In genomic region chr5:173395257-173395932, GRCh38 we compare ENCODE assay signal across 10 cellular contexts.
DNase-seq lines count a peak whose midpoint lies in the region; ATAC-seq and TF ChIP-seq lines count a peak whose summit lies in the region.
"Had no signal": no experiment of that assay in that cellular context is flagged by ENCODE, and none has a peak within 500 bp of the region (broad histone marks: within the 10 kb centered on the region; RNA-seq: fewer than 3 reads in every experiment).

No MANE protein-coding gene starts in this region.

- no peak overlapping the region for H3K9ac ChIP-seq in endodermal cell (ENCODE audit: extremely low read depth, low read length, poor library complexity, severe bottlenecking)

- H3K36me3 Mint-ChIP-seq in Calu3 (ENCODE audit: insufficient read depth, unreplicated experiment): no peaks in the 10 kb centered on the region
- no peaks in the 10 kb centered on the region for H3K36me3 Mint-ChIP-seq in endodermal cell (ENCODE audit: low read depth)
- H3K36me3 Mint-ChIP-seq in activated CD8-positive, alpha-beta memory T cell treated with anti-CD3 and anti-CD28 coated beads, Interleukin-2, amount 10 ng/mL, durations not matched to agents 7 days and 5 days: no peaks in the 10 kb centered on the region
- H3K36me3 Mint-ChIP-seq: brain had no signal

- intact Hi-C loops in Calu3 (cut with micrococcal nuclease; ENCODE audit: unreplicated experiment): no loop called here

- CTCF ChIA-PET in Calu3 (lab: Charles Lee): interaction anchor here (0.6 kb wide), 1 partner anchor 464 kb away, joined by 3 read pairs; no protein-coding TSS in a partner anchor
- CTCF ChIA-PET in activated CD8-positive, alpha-beta memory T cell treated with anti-CD3 and anti-CD28 coated beads, Interleukin-2, amount 10 ng/mL, durations not matched to agents 7 days and 5 days (lab: Charles Lee): interaction anchor here (1.0 kb wide), 1 partner anchor 178 kb away, joined by 3 read pairs; no protein-coding TSS in a partner anchor

- DNase-seq in Calu3: peak; percentile 15
- peak; percentile 78 for DNase-seq in MG63
- peak; percentile 53 for DNase-seq in endodermal cell
- DNase-seq in non-pigmented ciliary epithelial cell (ENCODE audit: low read depth): peak; percentile 19
- DNase-seq in stimulated activated naive CD8-positive, alpha-beta T cell treated with anti-CD3 and anti-CD28 coated beads, Interleukin-15, Interleukin-2, amounts not matched to agents 100 U/mL and 50 U/mL, for 24 hours: no peak
- no peak for DNase-seq in NCI-H2196 treated with DMSO at 0.1 percent for 48 hours (lab: John Stamatoyannopoulos, UW; ENCODE audit: unreplicated experiment)
- no peak for DNase-seq in activated CD8-positive, alpha-beta memory T cell treated with anti-CD3 and anti-CD28 coated beads, Interleukin-2, amount 10 ng/mL, durations not matched to agents 7 days and 5 days
- DNase-seq: NCI-H2081 treated with DMSO at 0.1 percent for 48 hours had no signal

- 85 to 94% methylated on average over 5 to 6 of the region's 6 CpGs for WGBS in endodermal cell (ENCODE audit: insufficient coverage in 1 of 2, insufficient read length in 1 of 2), 2 experiments

- H3K4me3 Mint-ChIP-seq in Calu3 (ENCODE audit: low read depth, unreplicated experiment) (no peak overlapping the region), endodermal cell (no peak overlapping the region)
- H3K4me3 Mint-ChIP-seq in activated CD8-positive, alpha-beta memory T cell treated with anti-CD3 and anti-CD28 coated beads, Interleukin-2, amount 10 ng/mL, durations not matched to agents 7 days and 5 days: no peak overlapping the region
- H3K4me3 Mint-ChIP-seq: brain had no signal

- H3K27ac Mint-ChIP-seq in Calu3 (ENCODE audit: unreplicated experiment): no peak overlapping the region
- no peak overlapping the region for H3K27ac Mint-ChIP-seq in endodermal cell
- no peak overlapping the region for H3K27ac Mint-ChIP-seq in activated CD8-positive, alpha-beta memory T cell treated with anti-CD3 and anti-CD28 coated beads, Interleukin-2, amount 10 ng/mL, durations not matched to agents 7 days and 5 days

- no peak for ATAC-seq in stimulated activated naive CD8-positive, alpha-beta T cell treated with anti-CD3 and anti-CD28 coated beads, Interleukin-15, Interleukin-2, amounts not matched to agents 100 U/mL and 50 U/mL, for 24 hours
- no peak for ATAC-seq in HG03378 (IDR thresholded peaks at IDR 0.05; ENCODE audit: unreplicated experiment)
- no peak for ATAC-seq in activated CD8-positive, alpha-beta memory T cell treated with anti-CD3 and anti-CD28 coated beads, Interleukin-2, amount 10 ng/mL, durations not matched to agents 7 days and 5 days

- no TSS peak for BruUV-seq in Calu3 (replicated peaks; lab: Mats Ljungman, UMichigan)

- H3K9me3 Mint-ChIP-seq in Calu3 (ENCODE audit: low read depth, unreplicated experiment) (peaks cover 5% of the 10 kb centered on the region), endodermal cell (peaks cover 11% of the 10 kb centered on the region)
- H3K9me3 Mint-ChIP-seq in activated CD8-positive, alpha-beta memory T cell treated with anti-CD3 and anti-CD28 coated beads, Interleukin-2, amount 10 ng/mL, durations not matched to agents 7 days and 5 days (ENCODE audit: low read depth): no peaks in the 10 kb centered on the region

- no peaks in the 10 kb centered on the region for H3K4me1 Mint-ChIP-seq in Calu3 (ENCODE audit: low read depth, unreplicated experiment)
- H3K4me1 Mint-ChIP-seq in endodermal cell: no peaks in the 10 kb centered on the region
- no peaks in the 10 kb centered on the region for H3K4me1 Mint-ChIP-seq in activated CD8-positive, alpha-beta memory T cell treated with anti-CD3 and anti-CD28 coated beads, Interleukin-2, amount 10 ng/mL, durations not matched to agents 7 days and 5 days

- H3K36me3 ChIP-seq in MG63 (no peaks in the 10 kb centered on the region), endodermal cell (ENCODE audit: control insufficient read depth, insufficient read depth, low read length) (no peaks in the 10 kb centered on the region)

- no peaks in the 10 kb centered on the region for H3K27me3 ChIP-seq in MG63
- H3K27me3 ChIP-seq in endodermal cell (ENCODE audit: control insufficient read depth, insufficient read depth, low read length, poor library complexity, severe bottlenecking): no peaks in the 10 kb centered on the region

- H3K9me3 ChIP-seq in MG63 (peaks cover 8% of the 10 kb centered on the region), endodermal cell (ENCODE audit: control insufficient read depth, low read length) (peaks cover 8% of the 10 kb centered on the region)

- TF ChIP-seq CTCF in Calu3 (IDR thresholded peaks at IDR 0.05; ENCODE audit: unreplicated experiment) (peak; percentile 21), endodermal cell (conservative IDR thresholded peaks at IDR 0.05) (peak; percentile 60)

- H3K27ac ChIP-seq in endodermal cell (ENCODE audit: low read depth, low read length): no peak overlapping the region

- H3K4me1 ChIP-seq in endodermal cell (ENCODE audit: control insufficient read depth, insufficient read depth, low read length): no peaks in the 10 kb centered on the region

- peaks cover 27% of the 10 kb centered on the region for H3K27me3 Mint-ChIP-seq in Calu3 (ENCODE audit: unreplicated experiment)
- peaks cover 12% of the 10 kb centered on the region for H3K27me3 Mint-ChIP-seq in endodermal cell (ENCODE audit: insufficient read depth)
- no peaks in the 10 kb centered on the region for H3K27me3 Mint-ChIP-seq in activated CD8-positive, alpha-beta memory T cell treated with anti-CD3 and anti-CD28 coated beads, Interleukin-2, amount 10 ng/mL, durations not matched to agents 7 days and 5 days

- H3K4me3 ChIP-seq in MG63 (no peak overlapping the region), endodermal cell (ENCODE audit: low read length) (no peak overlapping the region)

Comparison
In these comparisons a context has a peak if more than half of its experiments do, and no peak if none do; other contexts are left out.
1. DNase-seq: peak in Calu3 (single experiment), MG63 (single experiment), endodermal cell (single experiment) and non-pigmented ciliary epithelial cell (single experiment); none in stimulated activated naive CD8-positive, alpha-beta T cell treated with anti-CD3 and anti-CD28 coated beads, Interleukin-15, Interleukin-2, amounts not matched to agents 100 U/mL and 50 U/mL, for 24 hours (single experiment), NCI-H2196 treated with DMSO at 0.1 percent for 48 hours (single experiment) and activated CD8-positive, alpha-beta memory T cell treated with anti-CD3 and anti-CD28 coated beads, Interleukin-2, amount 10 ng/mL, durations not matched to agents 7 days and 5 days (single experiment).